ENCODE assay signal across 8 cellular contexts in genomic region chr21:43726686-43727570, GRCh38. TPM values are rescaled to one million over a fixed set of nuclear protein-coding genes. Genes with fewer than 3 reads are reported as not detected.
DNase-seq lines count a peak whose midpoint lies in the region; ATAC-seq, FAIRE-seq and TF ChIP-seq lines count a peak whose summit lies in the region.
"Had no signal": no experiment of that assay in that cellular context is flagged by ENCODE, and none has a peak within 500 bp of the region (broad histone marks: within the 10 kb centered on the region; RNA-seq: fewer than 3 reads in every experiment).

No MANE protein-coding gene starts in this region.

- peak overlapping the region; percentile 70 for H3K27ac Mint-ChIP-seq in activated T-helper 1 cell treated with anti-CD3 and anti-CD28 coated beads, Interleukin-12 subunit alpha, Interleukin-12 subunit beta, Interleukin-2, Interleukin-4 antibody, amounts not matched to agents 30 ng/mL and 10 ng/mL and 1 ng/mL, durations not matched to agents 14 hours and 24 hours and 36 hours

- ATAC-seq in HG02610 (IDR thresholded peaks at IDR 0.05; ENCODE audit: unreplicated experiment): no peak

- TF ChIP-seq CTCF in keratinocyte (optimal IDR thresholded peaks at IDR 0.05 in 1 of 3, IDR thresholded peaks at IDR 0.05 in 1 of 3, conservative IDR thresholded peaks at IDR 0.05 in 1 of 3; ENCODE audit: extremely low read depth in 1 of 3, insufficient read depth in 2 of 3, low read length in 3 of 3) (no peak), D721Med (IDR thresholded peaks at IDR 0.05; ENCODE audit: insufficient read depth, missing control alignments) (no peak)

- dilution Hi-C loops in keratinocyte (cut with MboI; ENCODE audit: extremely low pct_ligation_motif_present, low sequenced_read_pairs): no loop called here

- H3K4me3 ChIP-seq in keratinocyte (ENCODE audit: control insufficient read depth in 2 of 3, extremely low read depth in 1 of 3, insufficient read depth in 2 of 3, low read depth in 1 of 3, low read length in 3 of 3) (no peak overlapping the region), stomach smooth muscle (ENCODE audit: low read length in 2 of 2) (peak overlapping the region in 1 of 2 donors; percentile 76)

- no peak overlapping the region for H3K4me2 ChIP-seq in keratinocyte (ENCODE audit: control insufficient read depth, extremely low read depth, insufficient read depth, low read depth, low read length)

- H3K9me3 Mint-ChIP-seq in activated T-helper 1 cell treated with anti-CD3 and anti-CD28 coated beads, Interleukin-12 subunit alpha, Interleukin-12 subunit beta, Interleukin-2, Interleukin-4 antibody, amounts not matched to agents 30 ng/mL and 10 ng/mL and 1 ng/mL, durations not matched to agents 14 hours and 24 hours and 36 hours: no peaks in the 10 kb centered on the region

- H3K27me3 ChIP-seq in keratinocyte (ENCODE audit: control insufficient read depth, extremely low read depth, insufficient read depth, low read length): no peaks in the 10 kb centered on the region
- no peaks in the 10 kb centered on the region for H3K27me3 ChIP-seq in stomach smooth muscle (ENCODE audit: control insufficient read depth in 1 of 2, insufficient read depth in 2 of 2, low read length in 2 of 2)

- peaks cover 13 to 20% of the 10 kb centered on the region in 2 experiments for H3K36me3 ChIP-seq in keratinocyte (ENCODE audit: control insufficient read depth in 2 of 2, extremely low read depth in 1 of 2, insufficient read depth in 2 of 2, low read length in 2 of 2)
- H3K36me3 ChIP-seq in stomach smooth muscle (ENCODE audit: control insufficient read depth in 2 of 2, insufficient read depth in 2 of 2, low read length in 2 of 2): peaks cover 0 to 2% of the 10 kb centered on the region in 2 donors

- peaks cover 9% of the 10 kb centered on the region for H3K9me1 ChIP-seq in keratinocyte (ENCODE audit: control insufficient read depth, extremely low read depth, insufficient read depth, low read length)

- no peaks in the 10 kb centered on the region for H3K27me3 Mint-ChIP-seq in activated T-helper 1 cell treated with anti-CD3 and anti-CD28 coated beads, Interleukin-12 subunit alpha, Interleukin-12 subunit beta, Interleukin-2, Interleukin-4 antibody, amounts not matched to agents 30 ng/mL and 10 ng/mL and 1 ng/mL, durations not matched to agents 14 hours and 24 hours and 36 hours (ENCODE audit: insufficient read depth)

- intact Hi-C loops in activated T-helper 1 cell treated with anti-CD3 and anti-CD28 coated beads, Interleukin-12 subunit alpha, Interleukin-12 subunit beta, Interleukin-2, Interleukin-4 antibody, amounts not matched to agents 30 ng/mL and 10 ng/mL and 1 ng/mL, durations not matched to agents 14 hours and 24 hours and 36 hours (cut with micrococcal nuclease): loop anchor here (5.0 kb wide), 1 partner anchor 285 kb away; the partner anchor contains the start of gene TRAPPC10

- H3K9me3 ChIP-seq in keratinocyte (ENCODE audit: control insufficient read depth, low read depth, low read length) (no peaks in the 10 kb centered on the region), stomach smooth muscle (ENCODE audit: control insufficient read depth in 2 of 2, low read length in 2 of 2) (no peaks in the 10 kb centered on the region)

- H4K20me1 ChIP-seq in keratinocyte (ENCODE audit: control insufficient read depth, extremely low read depth, insufficient read depth, low read length): no peaks in the 10 kb centered on the region

- no peak for FAIRE-seq in keratinocyte (lab: Jason Lieb, UNC)
- FAIRE-seq in D721Med (lab: Jason Lieb, UNC): no peak

- peaks cover 41% of the 10 kb centered on the region for H3K4me1 Mint-ChIP-seq in activated T-helper 1 cell treated with anti-CD3 and anti-CD28 coated beads, Interleukin-12 subunit alpha, Interleukin-12 subunit beta, Interleukin-2, Interleukin-4 antibody, amounts not matched to agents 30 ng/mL and 10 ng/mL and 1 ng/mL, durations not matched to agents 14 hours and 24 hours and 36 hours (ENCODE audit: low read depth)

- H3K9ac ChIP-seq in keratinocyte (ENCODE audit: control insufficient read depth, extremely low read depth, insufficient read depth, low read length) (no peak overlapping the region), stomach smooth muscle (ENCODE audit: low read length in 2 of 2) (no peak overlapping the region)

- H3K27ac ChIP-seq in keratinocyte (ENCODE audit: control insufficient read depth, insufficient read depth, low read length) (peak overlapping the region; percentile 88), stomach smooth muscle (ENCODE audit: low read length) (peak overlapping the region; percentile 92)

- DNase-seq in HT-29 (ENCODE audit: low spot score) (peak; percentile 59), keratinocyte (ENCODE audit: low read depth, low spot score) (no peak), D721Med (ENCODE audit: insufficient read length, low spot score) (no peak), NCI-H510A (lab: John Stamatoyannopoulos, UW) (no peak)
- no peak for DNase-seq in activated T-helper 1 cell treated with anti-CD3 and anti-CD28 coated beads, Interleukin-12 subunit alpha, Interleukin-12 subunit beta, Interleukin-2, Interleukin-4 antibody, amounts not matched to agents 30 ng/mL and 10 ng/mL and 1 ng/mL, durations not matched to agents 14 hours and 24 hours and 36 hours (ENCODE audit: low spot score)
- DNase-seq: NCI-H1417 had no signal

- peaks cover 19% of the 10 kb centered on the region for H3K36me3 Mint-ChIP-seq in activated T-helper 1 cell treated with anti-CD3 and anti-CD28 coated beads, Interleukin-12 subunit alpha, Interleukin-12 subunit beta, Interleukin-2, Interleukin-4 antibody, amounts not matched to agents 30 ng/mL and 10 ng/mL and 1 ng/mL, durations not matched to agents 14 hours and 24 hours and 36 hours (ENCODE audit: low read depth)

- no peak overlapping the region for H2AFZ ChIP-seq in keratinocyte (ENCODE audit: control insufficient read depth, low read length)

- H3K79me2 ChIP-seq in keratinocyte (ENCODE audit: control insufficient read depth, insufficient read depth, low read length): peaks cover 76% of the 10 kb centered on the region

- peaks cover 43% of the 10 kb centered on the region for H3K4me1 ChIP-seq in keratinocyte (ENCODE audit: control insufficient read depth, extremely low read depth, insufficient read depth, low read length)
- peaks cover 39% of the 10 kb centered on the region for H3K4me1 ChIP-seq in stomach smooth muscle (ENCODE audit: control insufficient read depth, insufficient read depth, low read length)

- peak overlapping the region; percentile 80 for H3K4me3 Mint-ChIP-seq in activated T-helper 1 cell treated with anti-CD3 and anti-CD28 coated beads, Interleukin-12 subunit alpha, Interleukin-12 subunit beta, Interleukin-2, Interleukin-4 antibody, amounts not matched to agents 30 ng/mL and 10 ng/mL and 1 ng/mL, durations not matched to agents 14 hours and 24 hours and 36 hours

RNA-seq across cellular contexts. Expression of gene PDXK, which starts 8.0 kb away (rescaled TPM):
- 193 and 219 TPM in 2 replicates for total RNA-seq in HT-29 (2014; rRNA removed; shearing (Covaris generic))
- total RNA-seq in activated T-helper 1 cell treated with anti-CD3 and anti-CD28 coated beads, Interleukin-12 subunit alpha, Interleukin-12 subunit beta, Interleukin-2, Interleukin-4 antibody, amounts not matched to agents 30 ng/mL and 10 ng/mL and 1 ng/mL, durations not matched to agents 14 hours and 24 hours and 36 hours: 123 and 135 TPM in 2 replicates
- 144 to 211 TPM (median 154 TPM) in 3 replicates for polyA plus RNA-seq in keratinocyte
- 104 TPM for polyA plus RNA-seq in keratinocyte (2011; ENCODE audit: low read depth)
- 101 and 129 TPM in 2 replicates for polyA plus RNA-seq in keratinocyte (2011; cell fraction: cytosol; rRNA removed)
- 140 and 148 TPM in 2 replicates for polyA plus RNA-seq in keratinocyte (2011; cell fraction: nucleus; rRNA removed)
- polyA plus RNA-seq in keratinocyte (2012; ENCODE audit: low replicate concordance): 111 and 154 TPM in 2 replicates
- polyA minus RNA-seq in keratinocyte: 198 to 322 TPM (median 204 TPM) in 3 replicates
- 58.1 TPM for polyA minus RNA-seq in keratinocyte (2011; cell fraction: cytosol; rRNA and poly(A)+ RNA removed)
- 49.2 and 82.9 TPM in 2 replicates for polyA minus RNA-seq in keratinocyte (2011; cell fraction: nucleus; rRNA and poly(A)+ RNA removed)

RNA-seq across cellular contexts. Expression of gene CSTB, which starts 49.2 kb away (rescaled TPM):
- 49.7 and 55.0 TPM in 2 replicates for total RNA-seq in HT-29 (2014; rRNA removed; shearing (Covaris generic))
- total RNA-seq in activated T-helper 1 cell treated with anti-CD3 and anti-CD28 coated beads, Interleukin-12 subunit alpha, Interleukin-12 subunit beta, Interleukin-2, Interleukin-4 antibody, amounts not matched to agents 30 ng/mL and 10 ng/mL and 1 ng/mL, durations not matched to agents 14 hours and 24 hours and 36 hours: 51.9 and 52.4 TPM in 2 replicates
- 126 to 167 TPM (median 152 TPM) in 3 replicates for polyA plus RNA-seq in keratinocyte
- 168 TPM for polyA plus RNA-seq in keratinocyte (2011; ENCODE audit: low read depth)
- polyA plus RNA-seq in keratinocyte (2011; cell fraction: cytosol; rRNA removed): 208 and 215 TPM in 2 replicates
- polyA plus RNA-seq in keratinocyte (2011; cell fraction: nucleus; rRNA removed): 66.9 and 73.9 TPM in 2 replicates
- polyA plus RNA-seq in keratinocyte (2012; ENCODE audit: low replicate concordance): 168 and 493 TPM in 2 replicates
- 34.1 to 136 TPM (median 81.0 TPM) in 3 replicates for polyA minus RNA-seq in keratinocyte
- polyA minus RNA-seq in keratinocyte (2011; cell fraction: cytosol; rRNA and poly(A)+ RNA removed): 68.9 TPM
- polyA minus RNA-seq in keratinocyte (2011; cell fraction: nucleus; rRNA and poly(A)+ RNA removed): 14.6 and 18.0 TPM in 2 replicates
